ENCODE assay signal across 1 cellular context in the genomic region with DNA sequence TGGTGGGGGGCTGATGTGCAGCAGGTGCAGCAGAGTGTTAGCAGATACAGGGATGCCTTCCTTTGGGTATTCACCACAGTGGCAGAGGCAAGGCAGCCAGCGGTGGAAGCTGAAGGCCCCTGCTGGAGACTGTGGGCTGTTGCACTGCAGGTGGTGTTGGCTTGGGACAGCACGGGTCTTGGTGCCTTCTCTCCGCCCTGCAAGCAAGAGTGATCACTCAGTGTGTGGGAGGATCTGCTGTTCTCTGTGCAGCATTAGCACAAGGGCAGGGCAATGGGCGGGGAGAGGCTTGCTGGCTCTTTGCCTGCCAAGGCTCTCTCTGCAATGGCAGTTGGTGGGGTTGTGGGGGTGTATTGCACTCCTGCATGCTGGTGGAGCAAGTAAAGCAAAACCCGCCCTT.
TF ChIP-seq lines count a peak whose summit lies in the region.

No MANE protein-coding gene starts in this region.

TF ChIP-seq in H1, 55 proteins besides CTCF, POLR2A, EP300 and RAD21:
- TF ChIP-seq SIX5 (IDR thresholded peaks at IDR 0.05; ENCODE audit: low read depth, low read length) (no peak), BCL11A (IDR thresholded peaks at IDR 0.05; ENCODE audit: low read depth in 2 of 2, low read length in 2 of 2) (no peak), SRF (IDR thresholded peaks at IDR 0.05; ENCODE audit: low read depth, low read length) (no peak), RFX5 (IDR thresholded peaks at IDR 0.05; ENCODE audit: borderline replicate concordance, low read depth, low read length) (no peak), NANOG (IDR thresholded peaks at IDR 0.05; ENCODE audit: insufficient read depth, low read depth, low read length, poor library complexity, severe bottlenecking) (no peak), SP1 (IDR thresholded peaks at IDR 0.05; ENCODE audit: low read depth, low read length) (no peak), KDM1A (IDR thresholded peaks at IDR 0.05; ENCODE audit: borderline replicate concordance, low read length) (no peak)
- TF ChIP-seq, protein P1, sequence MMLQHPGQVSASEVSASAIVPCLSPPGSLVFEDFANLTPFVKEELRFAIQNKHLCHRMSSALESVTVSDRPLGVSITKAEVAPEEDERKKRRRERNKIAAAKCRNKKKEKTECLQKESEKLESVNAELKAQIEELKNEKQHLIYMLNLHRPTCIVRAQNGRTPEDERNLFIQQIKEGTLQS (IDR thresholded peaks at IDR 0.05; ENCODE audit: insufficient read depth, low read depth, low read length): no peak
